In the genomic region with DNA sequence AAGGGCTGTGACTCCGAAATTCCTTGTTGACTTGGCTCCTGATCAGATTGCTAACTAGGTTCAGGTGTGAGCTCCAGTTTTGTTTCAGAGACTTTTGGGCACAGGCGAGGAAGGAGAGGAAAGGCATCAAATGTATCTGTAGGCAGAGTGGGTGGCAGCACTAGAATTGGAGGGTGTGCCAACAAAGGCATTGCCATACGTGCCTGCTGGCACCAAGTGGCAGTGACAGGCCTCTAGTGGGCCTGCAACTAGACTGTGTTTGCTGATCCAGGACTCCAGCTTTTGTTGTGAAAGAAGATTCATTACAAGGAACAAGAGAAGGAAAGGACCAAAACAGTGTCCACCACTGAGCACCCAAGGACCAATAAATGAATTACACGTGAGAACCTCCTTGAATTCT, we compare ENCODE assay signal across 31 cellular contexts.
"Had no signal": no experiment of that assay in that cellular context is flagged by ENCODE, and none has a peak within 500 bp of the region (broad histone marks: within the 10 kb centered on the region; RNA-seq: fewer than 3 reads in every experiment).

No MANE protein-coding gene starts in this region.

- H3K27ac ChIP-seq: ascending aorta, Peyer's patch, SJSA1 had no signal

- H3K9me2 ChIP-seq: SK-N-SH had no signal

- H3K4me2 ChIP-seq: SK-N-SH had no signal

- H3K36me3 Mint-ChIP-seq: activated naive CD4-positive, alpha-beta T cell treated with anti-CD3 and anti-CD28 coated beads, Interleukin-2, amount 50 U/mL, for 24 hours; activated naive CD8-positive, alpha-beta T cell treated with anti-CD3 and anti-CD28 coated beads, Interleukin-2, amount 10 ng/mL, durations not matched to agents 7 days and 5 days had no signal

- H3K27me3 Mint-ChIP-seq: activated CD4-positive, alpha-beta T cell treated with anti-CD3 and anti-CD28 coated beads, Interleukin-2, amount 10 ng/mL, durations not matched to agents 24 days and 14 days; activated naive CD4-positive, alpha-beta T cell treated with anti-CD3 and anti-CD28 coated beads, Interleukin-2, amount 50 U/mL, for 24 hours; activated naive CD8-positive, alpha-beta T cell treated with anti-CD3 and anti-CD28 coated beads, Interleukin-2, amount 10 ng/mL, durations not matched to agents 7 days and 5 days; activated T-cell treated with anti-CD3 and anti-CD28 coated beads, Interleukin-2, amount 50 U/mL, for 24 hours had no signal

- H3K9me3 Mint-ChIP-seq: activated CD4-positive, alpha-beta T cell treated with anti-CD3 and anti-CD28 coated beads, Interleukin-2, amount 10 ng/mL, durations not matched to agents 24 days and 14 days; activated naive CD4-positive, alpha-beta T cell treated with anti-CD3 and anti-CD28 coated beads, Interleukin-2, amount 50 U/mL, for 24 hours; activated naive CD8-positive, alpha-beta T cell treated with anti-CD3 and anti-CD28 coated beads, Interleukin-2, amount 10 ng/mL, durations not matched to agents 7 days and 5 days; activated T-cell treated with anti-CD3 and anti-CD28 coated beads, Interleukin-2, amount 50 U/mL, for 24 hours; activated T-helper 2 cell treated with anti-CD3 and anti-CD28 coated beads, Interferon-gamma antibody, Interleukin-2, Interleukin-4, amounts not matched to agents 10 μg/mL and 5 μg/mL and 100 μg/mL, durations not matched to agents 14 hours and 24 hours and 36 hours; T-helper 1 cell treated with Interleukin-12 subunit alpha and Interleukin-12 subunit beta and Interleukin-4 antibody, amounts not matched to agents 30 μg/mL and 1 μg/mL, for 36 hours; T-helper 2 cell treated with Interferon-gamma antibody and Interleukin-4, amounts not matched to agents 5 μg/mL and 100 μg/mL, for 36 hours had no signal

- DNase-seq: activated CD4-positive, alpha-beta T cell treated with anti-CD3 and anti-CD28 coated beads, Interleukin-2, amount 10 ng/mL, durations not matched to agents 24 days and 14 days; activated CD4-positive, alpha-beta T cell treated with anti-CD3 and anti-CD28 coated beads, Interleukin-2, amount 50 U/mL, for 48 hours; activated CD8-positive, alpha-beta T cell treated with anti-CD3 and anti-CD28 coated beads, Interleukin-2, amount 10 ng/mL, durations not matched to agents 7 days and 5 days; activated gamma-delta T cell; activated naive CD4-positive, alpha-beta T cell treated with Interleukin-2 at 50 U/mL for 16 hours; activated naive CD8-positive, alpha-beta T cell treated with anti-CD3 and anti-CD28 coated beads, Interleukin-2, amount 10 ng/mL, durations not matched to agents 7 days and 5 days; activated T-cell treated with anti-CD3 and anti-CD28 coated beads, Interleukin-2, amount 50 U/mL, for 24 hours; KG1; MM.1S; MV-4-11; NCI-H1092; NCI-H1417 treated with DMSO at 0.1 percent for 48 hours; NCI-H187 treated with DMSO at 0.1 percent for 48 hours; NCI-H2081; NCI-H2171 treated with DMSO at 0.1 percent for 48 hours; NCI-H2227 treated with DMSO at 0.1 percent for 48 hours; NCI-H446; NCI-H524; NCI-H82; NK-92 treated with Interleukin-12 subunit alpha and Interleukin-12 subunit beta, amount 100 ng/mL, for 24 hours; PC-3; Peyer's patch; RPMI8226; SHP77 treated with DMSO at 0.1 percent for 48 hours; SK-N-SH had no signal

- H3K4me3 ChIP-seq: ascending aorta, Peyer's patch, SJSA1 had no signal

- H3K27me3 ChIP-seq: ascending aorta, Peyer's patch, SJSA1 had no signal

- H3K27ac Mint-ChIP-seq: activated CD4-positive, alpha-beta T cell treated with anti-CD3 and anti-CD28 coated beads, Interleukin-2, amount 10 ng/mL, durations not matched to agents 24 days and 14 days; activated CD8-positive, alpha-beta T cell treated with anti-CD3 and anti-CD28 coated beads, Interleukin-2, amount 10 ng/mL, durations not matched to agents 7 days and 5 days; activated naive CD4-positive, alpha-beta T cell treated with anti-CD3 and anti-CD28 coated beads, Interleukin-2, amount 50 U/mL, for 24 hours; activated naive CD8-positive, alpha-beta T cell treated with anti-CD3 and anti-CD28 coated beads, Interleukin-2, amount 10 ng/mL, durations not matched to agents 7 days and 5 days; activated T-cell treated with anti-CD3 and anti-CD28 coated beads, Interleukin-2, amount 50 U/mL, for 24 hours; activated T-helper 2 cell treated with anti-CD3 and anti-CD28 coated beads, Interferon-gamma antibody, Interleukin-2, Interleukin-4, amounts not matched to agents 10 μg/mL and 5 μg/mL and 100 μg/mL, durations not matched to agents 14 hours and 24 hours and 36 hours; T-helper 1 cell treated with Interleukin-12 subunit alpha and Interleukin-12 subunit beta and Interleukin-4 antibody, amounts not matched to agents 30 μg/mL and 1 μg/mL, for 36 hours; T-helper 2 cell treated with Interferon-gamma antibody and Interleukin-4, amounts not matched to agents 5 μg/mL and 100 μg/mL, for 36 hours had no signal

- H3K36me3 ChIP-seq: ascending aorta, Peyer's patch, SJSA1 had no signal

- H3K4me1 ChIP-seq: Peyer's patch, SJSA1 had no signal

- H3K4me3 Mint-ChIP-seq: activated CD4-positive, alpha-beta T cell treated with anti-CD3 and anti-CD28 coated beads, Interleukin-2, amount 10 ng/mL, durations not matched to agents 24 days and 14 days; activated CD8-positive, alpha-beta T cell treated with anti-CD3 and anti-CD28 coated beads, Interleukin-2, amount 10 ng/mL, durations not matched to agents 7 days and 5 days; activated naive CD4-positive, alpha-beta T cell treated with anti-CD3 and anti-CD28 coated beads, Interleukin-2, amount 50 U/mL, for 24 hours; activated naive CD8-positive, alpha-beta T cell treated with anti-CD3 and anti-CD28 coated beads, Interleukin-2, amount 10 ng/mL, durations not matched to agents 7 days and 5 days; activated T-cell treated with anti-CD3 and anti-CD28 coated beads, Interleukin-2, amount 50 U/mL, for 24 hours; T-helper 1 cell treated with Interleukin-12 subunit alpha and Interleukin-12 subunit beta and Interleukin-4 antibody, amounts not matched to agents 30 μg/mL and 1 μg/mL, for 36 hours; T-helper 2 cell treated with Interferon-gamma antibody and Interleukin-4, amounts not matched to agents 5 μg/mL and 100 μg/mL, for 36 hours had no signal

- ATAC-seq: activated CD8-positive, alpha-beta T cell treated with anti-CD3 and anti-CD28 coated beads, Interleukin-2, amount 10 ng/mL, durations not matched to agents 7 days and 5 days; PC-3 had no signal
